Comparison of ENCODE assay signal across 20 cellular contexts in the genomic region with DNA sequence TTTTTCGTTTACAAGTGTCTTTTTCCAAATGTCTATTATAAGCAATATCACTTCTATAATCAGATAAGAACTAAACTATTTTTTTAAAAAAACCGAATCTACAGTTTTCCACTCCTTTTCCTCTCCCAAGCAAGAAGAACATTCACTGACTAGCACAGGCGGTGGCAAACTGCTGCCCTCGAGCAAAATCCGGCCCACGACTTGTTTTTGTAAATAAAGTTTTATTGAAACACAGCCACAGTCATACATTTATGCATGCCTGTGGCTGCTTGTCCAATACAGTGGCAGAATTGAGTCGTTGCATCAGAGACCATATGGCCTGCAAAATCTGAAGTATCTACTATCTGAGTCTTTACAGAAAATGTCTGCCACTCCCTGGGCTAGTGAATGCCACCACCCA.
"Had no signal": no experiment of that assay in that cellular context is flagged by ENCODE, and none has a peak within 500 bp of the region (broad histone marks: within the 10 kb centered on the region; RNA-seq: fewer than 3 reads in every experiment).

No MANE protein-coding gene starts in this region.

- FAIRE-seq: colon, urothelium cell line had no signal

- H3K4me1 ChIP-seq: parathyroid adenoma had no signal

- H3K36me3 ChIP-seq: neutrophil had no signal

- H3K4me2 ChIP-seq: hepatocyte had no signal

- H3K27ac ChIP-seq: epithelial cell of prostate, hepatocyte, parathyroid adenoma had no signal

- ATAC-seq: natural killer cell treated with Interleukin-12 subunit alpha and Interleukin-12 subunit beta and Interleukin-15 and Interleukin-18, amount 100 ng/mL, for 72 hours; stimulated activated effector memory CD8-positive, alpha-beta T cell treated with anti-CD3 and anti-CD28 coated beads, Interleukin-12 subunit alpha, Interleukin-12 subunit beta, amount 100 ng/mL, for 72 hours had no signal

- H2AFZ ChIP-seq: hepatocyte, parathyroid adenoma had no signal

- H3K9me3 ChIP-seq: body of pancreas, neutrophil, sigmoid colon, thyroid gland had no signal

- DNase-seq: activated CD4-positive, alpha-beta T cell treated with anti-CD3 and anti-CD28 coated beads, Interleukin-2, amount 50 U/mL, for 48 hours; activated gamma-delta T cell treated with Interleukin-2 at 50 U/mL for 16 hours; amygdala; body of pancreas; dorsolateral prefrontal cortex; foreskin fibroblast; left cardiac atrium; sigmoid colon; stimulated activated CD4-positive, alpha-beta T cell treated with anti-CD3 and anti-CD28 coated beads, Interleukin-4, amount 100 ng/mL, for 24 hours; T-helper 2 cell; thyroid gland had no signal

- H3K27me3 ChIP-seq: body of pancreas, dorsolateral prefrontal cortex, hepatocyte, neutrophil, sigmoid colon, thyroid gland had no signal

- H3K9ac ChIP-seq: parathyroid adenoma had no signal

- H3K4me3 ChIP-seq: body of pancreas, dorsolateral prefrontal cortex, hepatocyte, lung, sigmoid colon, thyroid gland had no signal
